Comparison of ENCODE assay signal across 9 cellular contexts in the genomic region with DNA sequence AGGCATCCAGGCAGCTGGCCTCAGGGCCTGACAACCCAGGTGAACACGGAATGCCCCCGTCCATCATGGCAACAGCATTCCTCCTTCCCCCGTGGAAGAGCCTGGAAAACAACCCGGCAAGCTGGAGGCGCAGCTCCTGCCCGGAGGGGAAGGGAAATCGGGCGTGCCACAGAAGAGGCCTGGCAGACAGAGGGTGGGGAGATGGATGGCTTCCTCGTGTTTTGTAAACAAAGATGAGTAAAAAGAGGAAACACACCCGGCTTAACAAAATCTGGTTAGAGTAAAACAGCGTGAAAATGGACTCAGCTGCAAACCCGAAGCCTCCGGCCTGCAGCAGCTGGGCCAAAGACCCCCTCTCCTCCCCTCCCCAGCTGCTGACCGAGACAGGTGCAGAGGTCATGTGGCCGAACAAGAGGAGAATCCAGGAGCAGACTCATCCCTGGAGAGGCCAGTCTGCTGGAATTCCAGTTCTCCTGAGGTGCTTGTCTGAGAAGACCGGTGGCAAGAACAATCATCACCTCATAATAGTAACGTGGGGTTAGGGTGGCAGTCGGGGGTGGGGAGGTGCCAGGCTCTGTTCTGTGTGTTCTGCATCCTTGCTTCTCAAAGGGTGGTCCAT. TPM values are rescaled to one million over a fixed set of nuclear protein-coding genes. Genes with fewer than 3 reads are reported as not detected.
DNase-seq lines count a peak whose midpoint lies in the region; ATAC-seq and TF ChIP-seq lines count a peak whose summit lies in the region.
"Had no signal": no experiment of that assay in that cellular context is flagged by ENCODE, and none has a peak within 500 bp of the region (broad histone marks: within the 10 kb centered on the region; RNA-seq: fewer than 3 reads in every experiment).

No MANE protein-coding gene starts in this region.

- DNase-seq in AG04450 (ENCODE audit: low read depth, low spot score) = no peak
- DNase-seq in caudate nucleus (lab: John Stamatoyannopoulos, UW) = no peak
- no peak for DNase-seq in naive thymus-derived CD4-positive, alpha-beta T cell
- DNase-seq in mammary epithelial cell = no peak
- DNase-seq: dorsolateral prefrontal cortex had no signal

- no peaks in the 10 kb centered on the region for H3K27me3 ChIP-seq in AG04450 (ENCODE audit: control insufficient read depth, insufficient read depth, low read length)
- H3K27me3 ChIP-seq in naive thymus-derived CD4-positive, alpha-beta T cell (ENCODE audit: control insufficient read depth in 2 of 2, insufficient read depth in 2 of 2, low read length in 2 of 2) = no peaks in the 10 kb centered on the region
- no peaks in the 10 kb centered on the region for H3K27me3 ChIP-seq in mammary epithelial cell (ENCODE audit: insufficient read depth, low read length)
- H3K27me3 ChIP-seq: dorsolateral prefrontal cortex had no signal

- H4K20me1 ChIP-seq in mammary epithelial cell (ENCODE audit: insufficient read depth, low read length) = no peaks in the 10 kb centered on the region

- CTCF ChIA-PET in AG04450 (lab: Charles Lee) = interaction anchor here (0.5 to 2.3 kb wide), 3 partner anchors 9 to 220 kb away, joined by 3 to 11 read pairs (median 3); no protein-coding TSS in a partner anchor
- CTCF ChIA-PET in naive thymus-derived CD4-positive, alpha-beta T cell (lab: Charles Lee) = interaction anchor here (1.1 to 4.1 kb wide), 2 partner anchors 8 to 12 kb away, joined by 4 to 20 read pairs; no protein-coding TSS in a partner anchor
- CTCF ChIA-PET in mammary epithelial cell (lab: Charles Lee; ENCODE audit: low non-redundant PET) = no interaction called here

- no peaks in the 10 kb centered on the region for H3K79me2 ChIP-seq in mammary epithelial cell (ENCODE audit: insufficient read depth, low read length)

- 73% methylated on average over 16 of the region's 18 CpGs for WGBS in mammary epithelial cell (ENCODE audit: low coverage, missing lambda C conversion rate)

- peak; percentile 34 for ATAC-seq in HG03196 (IDR thresholded peaks at IDR 0.05; ENCODE audit: unreplicated experiment)
- peak; percentile 48 for ATAC-seq in naive thymus-derived CD4-positive, alpha-beta T cell
- no peak for ATAC-seq in GM18505 (IDR thresholded peaks at IDR 0.05; ENCODE audit: unreplicated experiment)
- no peak for ATAC-seq in HG03108 (IDR thresholded peaks at IDR 0.05; ENCODE audit: unreplicated experiment)
- ATAC-seq in HG02870 (IDR thresholded peaks at IDR 0.05; ENCODE audit: unreplicated experiment) = no peak

- H3K9me3 ChIP-seq in AG04450 (ENCODE audit: control insufficient read depth, insufficient read depth, low read length) (no peaks in the 10 kb centered on the region), mammary epithelial cell (replicated peaks; ENCODE audit: insufficient read depth, low read length) (no peaks in the 10 kb centered on the region)
- no peaks in the 10 kb centered on the region for H3K9me3 ChIP-seq in naive thymus-derived CD4-positive, alpha-beta T cell (ENCODE audit: control insufficient read depth in 2 of 3, low read length in 3 of 3)

- no peak overlapping the region for H3K4me2 ChIP-seq in mammary epithelial cell (ENCODE audit: insufficient read depth, low read depth, low read length)

- BruUV-seq in mammary epithelial cell (replicated peaks; lab: Mats Ljungman, UMichigan) = no TSS peak

- no peak overlapping the region for H3K4me3 Mint-ChIP-seq in naive thymus-derived CD4-positive, alpha-beta T cell

- H3K9ac ChIP-seq in mammary epithelial cell (ENCODE audit: insufficient read depth, low read length) = no peak overlapping the region

- no peaks in the 10 kb centered on the region for H3K27me3 Mint-ChIP-seq in naive thymus-derived CD4-positive, alpha-beta T cell

- H3K27ac ChIP-seq in AG04450 (ENCODE audit: low read depth, low read length) (peak overlapping the region; percentile 94), caudate nucleus (ENCODE audit: low read depth, low read length) (peak overlapping the region; percentile 18), mammary epithelial cell (ENCODE audit: insufficient read depth, low read depth, low read length) (no peak overlapping the region)
- no peak overlapping the region for H3K27ac ChIP-seq in naive thymus-derived CD4-positive, alpha-beta T cell (ENCODE audit: low read depth, low read length)

- in situ Hi-C loops in mammary epithelial cell (cut with MboI; ENCODE audit: low sequenced_read_pairs in 2 of 2) = loop anchor here (5.0 to 10.0 kb wide), 2 partner anchors 46 to 61 kb away; no protein-coding TSS in a partner anchor

- TF ChIP-seq POLR2A in GM18505 (IDR thresholded peaks at IDR 0.05; ENCODE audit: borderline replicate concordance, extremely low read depth, insufficient read depth, insufficient read length) = no peak

- H3K36me3 ChIP-seq in naive thymus-derived CD4-positive, alpha-beta T cell (ENCODE audit: control insufficient read depth in 2 of 3, insufficient read depth in 3 of 3, low read length in 3 of 3) = no peaks in the 10 kb centered on the region
- no peaks in the 10 kb centered on the region for H3K36me3 ChIP-seq in mammary epithelial cell (ENCODE audit: insufficient read depth, low read length)

- peaks cover 18 to 53% (median 27%) of the 10 kb centered on the region in 7 donors for H3K4me1 Mint-ChIP-seq in naive thymus-derived CD4-positive, alpha-beta T cell

- peaks cover 0 to 32% (median 0%) of the 10 kb centered on the region in 5 donors for H3K36me3 Mint-ChIP-seq in naive thymus-derived CD4-positive, alpha-beta T cell

- dilution Hi-C loops in mammary epithelial cell (cut with HindIII; ENCODE audit: low sequenced_read_pairs) = no loop called here

- no peak overlapping the region for H3K27ac Mint-ChIP-seq in naive thymus-derived CD4-positive, alpha-beta T cell

- intact Hi-C loops in naive thymus-derived CD4-positive, alpha-beta T cell (cut with micrococcal nuclease) = no loop called here
- intact Hi-C loops in mammary epithelial cell (cut with micrococcal nuclease) = no loop called here

- H2AFZ ChIP-seq in mammary epithelial cell (ENCODE audit: low read depth, low read length) = no peak overlapping the region

- H3K9me3 Mint-ChIP-seq in naive thymus-derived CD4-positive, alpha-beta T cell = no peaks in the 10 kb centered on the region

- no peak for TF ChIP-seq CTCF in AG04450 (IDR thresholded peaks at IDR 0.05; ENCODE audit: low read depth, low read length)
- no peak for TF ChIP-seq CTCF in mammary epithelial cell (conservative IDR thresholded peaks at IDR 0.05 in 1 of 2, IDR thresholded peaks at IDR 0.05 in 1 of 2; ENCODE audit: extremely low read depth in 1 of 2, insufficient read depth in 1 of 2, low read depth in 1 of 2, low read length in 2 of 2)

- H3K4me3 ChIP-seq in AG04450 (ENCODE audit: low read depth, low read length) (no peak overlapping the region), mammary epithelial cell (replicated peaks in 1 of 3; ENCODE audit: insufficient read depth in 1 of 3, low read depth in 2 of 3, low read length in 3 of 3) (no peak overlapping the region)
- H3K4me3 ChIP-seq in naive thymus-derived CD4-positive, alpha-beta T cell (ENCODE audit: low read length) = no peak overlapping the region
- H3K4me3 ChIP-seq: dorsolateral prefrontal cortex had no signal

- POLR2A ChIA-PET in AG04450 (lab: Yijun Ruan, JAX) = interaction anchor here (0.6 to 1.9 kb wide), 3 partner anchors 11 to 29 kb away, joined by 3 to 5 read pairs (median 5); no protein-coding TSS in a partner anchor
- POLR2A ChIA-PET in naive thymus-derived CD4-positive, alpha-beta T cell (lab: Charles Lee) = interaction anchor here (0.8 to 2.0 kb wide), 2 partner anchors 9 to 55 kb away, joined by 4 to 6 read pairs; no protein-coding TSS in a partner anchor

- peaks cover 5 to 15% of the 10 kb centered on the region in 2 donors for H3K4me1 ChIP-seq in naive thymus-derived CD4-positive, alpha-beta T cell (ENCODE audit: control insufficient read depth in 2 of 2, insufficient read depth in 2 of 2, low read length in 2 of 2)
- H3K4me1 ChIP-seq in mammary epithelial cell (ENCODE audit: insufficient read depth, low read length) = no peaks in the 10 kb centered on the region

RNA-seq across cellular contexts. Expression of a gene that starts 15.3 kb away (rescaled TPM):
- 6.2 and 6.5 TPM in 2 replicates for polyA plus RNA-seq in AG04450 (2011; rRNA removed)
- polyA minus RNA-seq in AG04450 (2011; rRNA and poly(A)+ RNA removed) = 10.6 and 14.3 TPM in 2 replicates
- total RNA-seq in naive thymus-derived CD4-positive, alpha-beta T cell = 10 to 100 TPM in 4 of 5 experiments, 1 to 10 TPM in 1; 7.7 to 31.1 (median 19.6) TPM
- polyA plus RNA-seq in naive thymus-derived CD4-positive, alpha-beta T cell = 1 to 10 TPM; 1.5 to 2.9 TPM
- 1 to 10 TPM; 1.5 to 2.2 TPM for total RNA-seq in mammary epithelial cell
- 0.22 TPM for polyA plus RNA-seq in mammary epithelial cell
- not detected for polyA minus RNA-seq in mammary epithelial cell

RNA-seq across cellular contexts. Expression of a gene that starts 54.4 kb away (rescaled TPM):
- polyA plus RNA-seq in AG04450 (2011; rRNA removed) (426 and 559 TPM in 2 replicates), mammary epithelial cell (231 TPM)
- 124 and 136 TPM in 2 replicates for polyA minus RNA-seq in AG04450 (2011; rRNA and poly(A)+ RNA removed)
- total RNA-seq in naive thymus-derived CD4-positive, alpha-beta T cell = 100 to 1,000 TPM in 4 of 5 experiments, 10 to 100 TPM in 1; 92.1 to 157 (median 111) TPM
- 100 to 1,000 TPM; 787 to 963 TPM for polyA plus RNA-seq in naive thymus-derived CD4-positive, alpha-beta T cell
- total RNA-seq in mammary epithelial cell = 100 to 1,000 TPM in 1 of 2 donors, 10 to 100 TPM in 1; 85.7 to 148 TPM
- polyA minus RNA-seq in mammary epithelial cell = 50.4 TPM

Comparison
In these comparisons a context has a peak if more than half of its experiments do, and no peak if none do; other contexts are left out.
1. H3K27ac ChIP-seq: peak in AG04450 (single experiment) and caudate nucleus (single experiment); none in naive thymus-derived CD4-positive, alpha-beta T cell (single experiment) and mammary epithelial cell (single experiment).
2. ATAC-seq: peak in HG03196 (single experiment) and naive thymus-derived CD4-positive, alpha-beta T cell (single experiment); none in GM18505 (single experiment), HG03108 (single experiment) and HG02870 (single experiment).